In genomic region chr2:157691695-157692094, GRCh38 we compare ENCODE assay signal across 14 cellular contexts.
DNase-seq lines count a peak whose midpoint lies in the region; ATAC-seq, FAIRE-seq and TF ChIP-seq lines count a peak whose summit lies in the region.
"Had no signal": no experiment of that assay in that cellular context is flagged by ENCODE, and none has a peak within 500 bp of the region (broad histone marks: within the 10 kb centered on the region; RNA-seq: fewer than 3 reads in every experiment).

No MANE protein-coding gene starts in this region.

- WGBS in HepG2 (ENCODE audit: low lambda C conversion rate), result 23% methylated on average over 4 of the region's 4 CpGs
- 86% methylated on average over 4 of the region's 4 CpGs for WGBS in right lobe of liver (ENCODE audit: insufficient coverage, low coverage, low lambda C conversion rate, missing lambda C conversion rate)

- H3K4me3 ChIP-seq in HepG2 (replicated peaks in 1 of 3; ENCODE audit: insufficient read depth in 1 of 3, low read depth in 2 of 3, low read length in 3 of 3), result no peak overlapping the region
- no peak overlapping the region for H3K4me3 ChIP-seq in right lobe of liver
- no peak overlapping the region for H3K4me3 ChIP-seq in RWPE2 (ENCODE audit: severe bottlenecking)
- no peak overlapping the region for H3K4me3 ChIP-seq in fibroblast of villous mesenchyme (ENCODE audit: low read depth, low read length)

- TF ChIP-seq CTCF in HepG2 (CRISPR knock-in tag; IDR thresholded peaks at IDR 0.05) (no peak), right lobe of liver (IDR thresholded peaks at IDR 0.05) (no peak), RWPE2 (IDR thresholded peaks at IDR 0.05; ENCODE audit: poor library complexity, severe bottlenecking) (no peak), fibroblast of villous mesenchyme (IDR thresholded peaks at IDR 0.05; ENCODE audit: insufficient read depth, low read depth, low read length) (no peak)

- in situ Hi-C loops in HepG2 (cut with HindIII; ENCODE audit: extremely low pct_ligation_motif_present, low pct_unique_long_range_greater_than_20kb), result no loop called here

- TF ChIP-seq RAD21 in HepG2 (CRISPR knock-in tag; IDR thresholded peaks at IDR 0.05), result no peak

- H3K9me3 ChIP-seq in HepG2 (ENCODE audit: low read length) (no peaks in the 10 kb centered on the region), right lobe of liver (no peaks in the 10 kb centered on the region), RWPE2 (ENCODE audit: severe bottlenecking) (peaks cover 2% of the 10 kb centered on the region)

- H3K36me3 ChIP-seq in HepG2 (replicated peaks in 1 of 2; ENCODE audit: control insufficient read depth in 1 of 2, insufficient read depth in 2 of 2, low read length in 2 of 2) (no peaks in the 10 kb centered on the region), right lobe of liver (no peaks in the 10 kb centered on the region), RWPE2 (ENCODE audit: low read depth) (no peaks in the 10 kb centered on the region)

- H3K9ac ChIP-seq in HepG2 (ENCODE audit: insufficient read depth, low read depth, low read length), result no peak overlapping the region

- FAIRE-seq in HepG2 (lab: Jason Lieb, UNC), result no peak

- H2AFZ ChIP-seq in HepG2 (ENCODE audit: low read length), result no peak overlapping the region

- TF ChIP-seq EP300 in HepG2 (IDR thresholded peaks at IDR 0.05; ENCODE audit: low read depth in 2 of 2, low read length in 2 of 2) (no peak), HepG2 (CRISPR knock-in tag; IDR thresholded peaks at IDR 0.05; ENCODE audit: borderline replicate concordance) (no peak)

- POLR2A ChIA-PET in HepG2 (lab: Yijun Ruan, JAX), result no interaction called here

- H3K4me2 ChIP-seq in HepG2 (ENCODE audit: low read depth, low read length), result no peak overlapping the region

- H3K79me2 ChIP-seq in HepG2 (ENCODE audit: insufficient read depth, low read length), result no peaks in the 10 kb centered on the region

- DNase-seq in HepG2 (ENCODE audit: low spot score) (no peak), right lobe of liver (no peak), RWPE2 (ENCODE audit: low spot score) (no peak), fibroblast of villous mesenchyme (ENCODE audit: low read depth) (peak; percentile 9), GDM1 (lab: John Stamatoyannopoulos, UW) (no peak), GOT3 (lab: John Stamatoyannopoulos, UW) (no peak)
- DNase-seq: ACHN; Calu3; CD4-positive, CD25-positive, alpha-beta regulatory T cell; NCI-H1694; NCI-H524 treated with DMSO at 0.1 percent for 48 hours; NK-92 treated with Interleukin-12 subunit alpha and Interleukin-12 subunit beta, amount 100 ng/mL, for 24 hours; OCI-M1 had no signal

- CTCF ChIA-PET in HepG2 (lab: Yijun Ruan, JAX; ENCODE audit: low intra/inter-chr PET ratio, low total read pairs), result no interaction called here

- intact Hi-C loops in HepG2 (cut with micrococcal nuclease; ENCODE audit: unreplicated experiment), result no loop called here
- intact Hi-C loops in right lobe of liver (cut with DNase I), result no loop called here

- no peaks in the 10 kb centered on the region for H3K27me3 ChIP-seq in HepG2 (ENCODE audit: control insufficient read depth in 1 of 2, insufficient read depth in 2 of 2, low read length in 2 of 2)
- H3K27me3 ChIP-seq in right lobe of liver, result no peaks in the 10 kb centered on the region
- no peaks in the 10 kb centered on the region for H3K27me3 ChIP-seq in RWPE2 (ENCODE audit: insufficient read depth, poor library complexity, severe bottlenecking)

- TF ChIP-seq POLR2A in HepG2 (IDR thresholded peaks at IDR 0.05; ENCODE audit: insufficient read depth in 1 of 2, low read depth in 2 of 2, low read length in 2 of 2), result no peak
- TF ChIP-seq POLR2A in right lobe of liver (IDR thresholded peaks at IDR 0.05), result no peak

- ATAC-seq in HepG2, result no peak
- ATAC-seq in right lobe of liver, result no peak
- no peak for ATAC-seq in RWPE2 (ENCODE audit: low read depth)
- ATAC-seq in GM19397 (IDR thresholded peaks at IDR 0.05; ENCODE audit: unreplicated experiment), result no peak

- H3K4me1 ChIP-seq in HepG2 (ENCODE audit: insufficient read depth, low read length) (no peaks in the 10 kb centered on the region), right lobe of liver (no peaks in the 10 kb centered on the region), RWPE2 (ENCODE audit: insufficient read depth, poor library complexity, severe bottlenecking) (peaks cover 15% of the 10 kb centered on the region)

- H3K27ac ChIP-seq in HepG2 (ENCODE audit: extremely low read length, insufficient read depth, low read length) (no peak overlapping the region), right lobe of liver (no peak overlapping the region), RWPE2 (ENCODE audit: poor library complexity, severe bottlenecking) (peak overlapping the region; percentile 57)

- BruUV-seq in HepG2 (replicated peaks; lab: Mats Ljungman, UMichigan), result no TSS peak

- H4K20me1 ChIP-seq in HepG2 (ENCODE audit: insufficient read depth, low read length), result no peaks in the 10 kb centered on the region

TF ChIP-seq in HepG2, 621 proteins besides CTCF, POLR2A, EP300 and RAD21 (continues in another document):
- TF ChIP-seq MAF1 (CRISPR knock-in tag; IDR thresholded peaks at IDR 0.05; ENCODE audit: borderline replicate concordance) (no peak), CEBPB (IDR thresholded peaks at IDR 0.05; ENCODE audit: borderline replicate concordance, low read depth, low read length) (peak; percentile 74; the same call in 1 of the 2 replicates), TFAP4 (IDR thresholded peaks at IDR 0.05; ENCODE audit: borderline replicate concordance, low read depth) (peak; percentile 48; the same call in 1 of the 2 replicates), ZNF225 (CRISPR knock-in tag; IDR thresholded peaks at IDR 0.05) (no peak), TEF (CRISPR knock-in tag; IDR thresholded peaks at IDR 0.05) (no peak), PAX8 (CRISPR knock-in tag; IDR thresholded peaks at IDR 0.05; ENCODE audit: borderline replicate concordance) (no peak), MBNL3 (CRISPR knock-in tag; conservative IDR thresholded peaks at IDR 0.05) (no peak), ZNF24 (IDR thresholded peaks at IDR 0.05) (no peak), ZNF780A (CRISPR knock-in tag; IDR thresholded peaks at IDR 0.05) (no peak), SATB2 (CRISPR knock-in tag; IDR thresholded peaks at IDR 0.05) (no peak), IRF1 (CRISPR knock-in tag; IDR thresholded peaks at IDR 0.05; ENCODE audit: low read depth) (no peak), ZMYM2 (CRISPR knock-in tag; IDR thresholded peaks at IDR 0.05) (no peak), MED1 (CRISPR knock-in tag; IDR thresholded peaks at IDR 0.05) (no peak), ZNF281 (CRISPR knock-in tag; IDR thresholded peaks at IDR 0.05; ENCODE audit: borderline replicate concordance) (no peak)
- TF ChIP-seq, protein P1, sequence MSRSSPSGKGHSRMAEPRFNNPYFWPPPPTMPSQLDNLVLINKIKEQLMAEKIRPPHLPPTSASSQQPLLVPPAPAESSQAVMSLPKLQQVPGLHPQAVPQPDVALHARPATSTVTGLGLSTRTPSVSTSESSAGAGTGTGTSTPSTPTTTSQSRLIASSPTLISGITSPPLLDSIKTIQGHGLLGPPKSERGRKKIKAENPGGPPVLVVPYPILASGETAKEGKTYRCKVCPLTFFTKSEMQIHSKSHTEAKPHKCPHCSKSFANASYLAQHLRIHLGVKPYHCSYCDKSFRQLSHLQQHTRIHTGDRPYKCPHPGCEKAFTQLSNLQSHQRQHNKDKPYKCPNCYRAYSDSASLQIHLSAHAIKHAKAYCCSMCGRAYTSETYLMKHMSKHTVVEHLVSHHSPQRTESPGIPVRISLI (CRISPR knock-in tag; IDR thresholded peaks at IDR 0.05; ENCODE audit: borderline replicate concordance), result no peak
